ENCODE assay signal across 1 cellular context in genomic region chr7:115471891-115472290, GRCh38.
TF ChIP-seq lines count a peak whose summit lies in the region.

No MANE protein-coding gene starts in this region.

TF ChIP-seq in GM23338, 12 proteins besides CTCF, POLR2A, EP300 and RAD21 (continued from another document):
- TF ChIP-seq CREB1 (CRISPR knock-in tag; IDR thresholded peaks at IDR 0.05; ENCODE audit: low read depth) = no peak
- no peak for TF ChIP-seq ZNF114 (CRISPR knock-in tag; IDR thresholded peaks at IDR 0.05)
- no peak for TF ChIP-seq STAT1 (IDR thresholded peaks at IDR 0.05; ENCODE audit: unreplicated experiment)
- TF ChIP-seq ZNF331 (CRISPR knock-in tag; IDR thresholded peaks at IDR 0.05; ENCODE audit: low read depth) = no peak
- TF ChIP-seq, protein P1, sequence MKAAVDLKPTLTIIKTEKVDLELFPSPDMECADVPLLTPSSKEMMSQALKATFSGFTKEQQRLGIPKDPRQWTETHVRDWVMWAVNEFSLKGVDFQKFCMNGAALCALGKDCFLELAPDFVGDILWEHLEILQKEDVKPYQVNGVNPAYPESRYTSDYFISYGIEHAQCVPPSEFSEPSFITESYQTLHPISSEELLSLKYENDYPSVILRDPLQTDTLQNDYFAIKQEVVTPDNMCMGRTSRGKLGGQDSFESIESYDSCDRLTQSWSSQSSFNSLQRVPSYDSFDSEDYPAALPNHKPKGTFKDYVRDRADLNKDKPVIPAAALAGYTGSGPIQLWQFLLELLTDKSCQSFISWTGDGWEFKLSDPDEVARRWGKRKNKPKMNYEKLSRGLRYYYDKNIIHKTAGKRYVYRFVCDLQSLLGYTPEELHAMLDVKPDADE (IDR thresholded peaks at IDR 0.05) = no peak
- TF ChIP-seq POLR2AphosphoS5 (IDR thresholded peaks at IDR 0.05; ENCODE audit: low read depth) = no peak
- TF ChIP-seq, protein P2, sequence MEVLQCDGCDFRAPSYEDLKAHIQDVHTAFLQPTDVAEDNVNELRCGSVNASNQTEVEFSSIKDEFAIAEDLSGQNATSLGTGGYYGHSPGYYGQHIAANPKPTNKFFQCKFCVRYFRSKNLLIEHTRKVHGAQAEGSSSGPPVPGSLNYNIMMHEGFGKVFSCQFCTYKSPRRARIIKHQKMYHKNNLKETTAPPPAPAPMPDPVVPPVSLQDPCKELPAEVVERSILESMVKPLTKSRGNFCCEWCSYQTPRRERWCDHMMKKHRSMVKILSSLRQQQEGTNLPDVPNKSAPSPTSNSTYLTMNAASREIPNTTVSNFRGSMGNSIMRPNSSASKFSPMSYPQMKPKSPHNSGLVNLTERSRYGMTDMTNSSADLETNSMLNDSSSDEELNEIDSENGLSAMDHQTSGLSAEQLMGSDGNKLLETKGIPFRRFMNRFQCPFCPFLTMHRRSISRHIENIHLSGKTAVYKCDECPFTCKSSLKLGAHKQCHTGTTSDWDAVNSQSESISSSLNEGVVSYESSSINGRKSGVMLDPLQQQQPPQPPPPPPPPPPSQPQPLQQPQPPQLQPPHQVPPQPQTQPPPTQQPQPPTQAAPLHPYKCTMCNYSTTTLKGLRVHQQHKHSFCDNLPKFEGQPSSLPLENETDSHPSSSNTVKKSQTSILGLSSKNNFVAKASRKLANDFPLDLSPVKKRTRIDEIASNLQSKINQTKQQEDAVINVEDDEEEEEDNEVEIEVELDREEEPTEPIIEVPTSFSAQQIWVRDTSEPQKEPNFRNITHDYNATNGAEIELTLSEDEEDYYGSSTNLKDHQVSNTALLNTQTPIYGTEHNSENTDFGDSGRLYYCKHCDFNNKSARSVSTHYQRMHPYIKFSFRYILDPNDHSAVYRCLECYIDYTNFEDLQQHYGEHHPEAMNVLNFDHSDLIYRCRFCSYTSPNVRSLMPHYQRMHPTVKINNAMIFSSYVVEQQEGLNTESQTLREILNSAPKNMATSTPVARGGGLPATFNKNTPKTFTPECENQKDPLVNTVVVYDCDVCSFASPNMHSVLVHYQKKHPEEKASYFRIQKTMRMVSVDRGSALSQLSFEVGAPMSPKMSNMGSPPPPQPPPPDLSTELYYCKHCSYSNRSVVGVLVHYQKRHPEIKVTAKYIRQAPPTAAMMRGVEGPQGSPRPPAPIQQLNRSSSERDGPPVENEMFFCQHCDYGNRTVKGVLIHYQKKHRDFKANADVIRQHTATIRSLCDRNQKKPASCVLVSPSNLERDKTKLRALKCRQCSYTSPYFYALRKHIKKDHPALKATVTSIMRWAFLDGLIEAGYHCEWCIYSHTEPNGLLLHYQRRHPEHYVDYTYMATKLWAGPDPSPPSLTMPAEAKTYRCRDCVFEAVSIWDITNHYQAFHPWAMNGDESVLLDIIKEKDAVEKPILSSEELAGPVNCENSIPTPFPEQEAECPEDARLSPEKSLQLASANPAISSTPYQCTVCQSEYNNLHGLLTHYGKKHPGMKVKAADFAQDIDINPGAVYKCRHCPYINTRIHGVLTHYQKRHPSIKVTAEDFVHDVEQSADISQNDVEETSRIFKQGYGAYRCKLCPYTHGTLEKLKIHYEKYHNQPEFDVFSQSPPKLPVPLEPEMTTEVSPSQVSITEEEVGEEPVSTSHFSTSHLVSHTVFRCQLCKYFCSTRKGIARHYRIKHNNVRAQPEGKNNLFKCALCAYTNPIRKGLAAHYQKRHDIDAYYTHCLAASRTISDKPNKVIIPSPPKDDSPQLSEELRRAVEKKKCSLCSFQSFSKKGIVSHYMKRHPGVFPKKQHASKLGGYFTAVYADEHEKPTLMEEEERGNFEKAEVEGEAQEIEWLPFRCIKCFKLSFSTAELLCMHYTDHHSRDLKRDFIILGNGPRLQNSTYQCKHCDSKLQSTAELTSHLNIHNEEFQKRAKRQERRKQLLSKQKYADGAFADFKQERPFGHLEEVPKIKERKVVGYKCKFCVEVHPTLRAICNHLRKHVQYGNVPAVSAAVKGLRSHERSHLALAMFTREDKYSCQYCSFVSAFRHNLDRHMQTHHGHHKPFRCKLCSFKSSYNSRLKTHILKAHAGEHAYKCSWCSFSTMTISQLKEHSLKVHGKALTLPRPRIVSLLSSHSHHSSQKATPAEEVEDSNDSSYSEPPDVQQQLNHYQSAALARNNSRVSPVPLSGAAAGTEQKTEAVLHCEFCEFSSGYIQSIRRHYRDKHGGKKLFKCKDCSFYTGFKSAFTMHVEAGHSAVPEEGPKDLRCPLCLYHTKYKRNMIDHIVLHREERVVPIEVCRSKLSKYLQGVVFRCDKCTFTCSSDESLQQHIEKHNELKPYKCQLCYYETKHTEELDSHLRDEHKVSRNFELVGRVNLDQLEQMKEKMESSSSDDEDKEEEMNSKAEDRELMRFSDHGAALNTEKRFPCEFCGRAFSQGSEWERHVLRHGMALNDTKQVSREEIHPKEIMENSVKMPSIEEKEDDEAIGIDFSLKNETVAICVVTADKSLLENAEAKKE (CRISPR knock-in tag; IDR thresholded peaks at IDR 0.05) = no peak
